8 cellular contexts compared by ENCODE assay signal in genomic region chr21:33127154-33127893, GRCh38. TPM values are rescaled to one million over a fixed set of nuclear protein-coding genes. Genes with fewer than 3 reads are reported as not detected.
A peak's percentile ranks its signal among the peaks of the same experiment; 100 is the strongest.
DNase-seq lines count a peak whose midpoint lies in the region; ATAC-seq lines count a peak whose summit lies in the region.

No MANE protein-coding gene starts in this region.

- peak overlapping the region; percentile 60 for H3K27ac ChIP-seq in cingulate gyrus (ENCODE audit: low read depth, low read length)

- ATAC-seq in GM19397 (IDR thresholded peaks at IDR 0.05; ENCODE audit: unreplicated experiment) (peak; percentile 64), left colon (peak; percentile 69), HG03108 (IDR thresholded peaks at IDR 0.05; ENCODE audit: unreplicated experiment) (no peak)

- intact Hi-C loops in left colon (cut with DNase I, micrococcal nuclease) = no loop called here

- peak; percentile 92 for DNase-seq in Ammon's horn (ENCODE audit: low spot score)
- peak; percentile 47 for DNase-seq in NCI-H2029 treated with DMSO at 0.1 percent for 48 hours (lab: John Stamatoyannopoulos, UW)
- peak; percentile 28 for DNase-seq in activated CD4-positive, alpha-beta T cell treated with anti-CD3 and anti-CD28 coated beads for 1 hour
- peak; percentile 31 to 58 for DNase-seq in left colon
- DNase-seq in stimulated activated CD4-positive, alpha-beta T cell treated with anti-CD3 and anti-CD28 coated beads, Interleukin-1b, Interleukin-23, amount 100 ng/mL, for 48 hours = peak; percentile 62

RNA-seq across cellular contexts. Expression of gene OLIG1, which starts 57.4 kb away (rescaled TPM):
- not detected for total RNA-seq in left colon

Comparison
In these comparisons a context has a peak if more than half of its experiments do, and no peak if none do; other contexts are left out.
1. DNase-seq: peak in every context shown above with its lines; median percentile 92 in Ammon's horn; 62 in stimulated activated CD4-positive, alpha-beta T cell treated with anti-CD3 and anti-CD28 coated beads, Interleukin-1b, Interleukin-23, amount 100 ng/mL, for 48 hours; 47 in NCI-H2029 treated with DMSO at 0.1 percent for 48 hours; 44 in left colon; 28 in activated CD4-positive, alpha-beta T cell treated with anti-CD3 and anti-CD28 coated beads for 1 hour.